Comparison of ENCODE assay signal across 8 cellular contexts in the genomic region with DNA sequence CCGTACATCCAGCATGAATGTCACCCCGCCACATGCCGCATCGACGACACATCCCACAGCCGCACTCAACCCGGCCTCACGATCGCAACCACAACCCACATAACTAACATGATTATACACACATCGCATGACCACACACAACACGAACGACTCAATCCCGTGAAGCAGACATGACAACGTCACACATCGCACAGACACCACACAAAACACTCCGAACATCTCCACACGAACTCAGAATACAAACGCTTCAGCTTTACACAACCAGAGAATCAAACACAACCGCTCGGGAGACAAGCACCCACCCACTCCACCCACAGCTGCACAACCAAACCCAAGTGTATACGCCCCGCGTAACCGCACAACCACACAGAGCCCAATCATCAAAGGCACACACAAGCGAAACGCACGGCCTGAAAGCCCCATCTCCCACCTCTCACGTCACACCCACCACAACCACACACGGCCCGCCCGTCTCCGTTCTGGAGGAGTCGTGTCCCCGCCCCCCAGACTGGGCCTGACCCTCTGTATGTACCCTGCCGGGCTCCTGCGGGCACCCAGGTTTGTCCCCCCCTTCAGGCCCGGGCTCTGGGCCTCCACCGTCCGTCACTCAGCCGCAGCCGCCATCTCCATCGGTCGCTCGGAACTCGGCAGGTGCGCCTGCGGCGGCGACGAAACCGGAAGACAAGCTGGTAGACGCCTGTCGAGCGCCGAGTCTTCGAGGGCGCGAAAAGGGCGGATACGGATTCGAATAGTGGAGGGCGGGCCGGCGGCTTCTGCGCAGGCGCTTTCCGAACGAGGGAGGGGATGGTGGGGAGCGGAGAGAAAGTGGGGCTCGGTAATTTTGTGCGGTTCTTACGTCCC. TPM values are rescaled to one million over a fixed set of nuclear protein-coding genes. Genes with fewer than 3 reads are reported as not detected.
DNase-seq lines count a peak whose midpoint lies in the region; ATAC-seq and TF ChIP-seq lines count a peak whose summit lies in the region.

A gene (minus strand): TSS at position 646 of the 861 bp plus-strand sequence. CDS start 3,028 bp downstream, outside the sequence.

- H2AFZ ChIP-seq in GM23338: peak within 1 kb of the TSS; percentile 99

- peak within 1 kb of the TSS; percentile 74 for H3K27ac Mint-ChIP-seq in GM23338
- peak within 1 kb of the TSS; percentile 87 to 99 for H3K27ac Mint-ChIP-seq in natural killer cell

- DNase-seq in EH (ENCODE audit: low read depth) (peak; percentile 94), GM23338 (ENCODE audit: low spot score) (peak; percentile 99), Kasumi-1 (lab: John Stamatoyannopoulos, UW) (peak; percentile 94 to 96), RWPE2 (ENCODE audit: low spot score) (peak; percentile 93), fibroblast of peridontal ligament (ENCODE audit: extremely low read depth) (peak; percentile 90), natural killer cell (peak; percentile 94)
- DNase-seq in activated T-helper 9 cell treated with anti-CD3 and anti-CD28 coated beads, Interleukin-2, amount 50 U/mL, for 16 hours (ENCODE audit: low read depth): peak; percentile 94
- DNase-seq in stimulated activated naive CD4-positive, alpha-beta T cell (lab: John Stamatoyannopoulos, UW): peak; percentile 95 to 99 (median 96)

- H3K4me3 Mint-ChIP-seq in GM23338 (peak within 1 kb of the TSS; percentile 95), natural killer cell (peak within 1 kb of the TSS; percentile 84)

- peak within 1 kb of the TSS; percentile 73; the same call in 1 of the 2 replicates for H3K27ac ChIP-seq in GM23338 (ENCODE audit: low read depth)
- no peak within 1 kb of the TSS for H3K27ac ChIP-seq in RWPE2 (ENCODE audit: poor library complexity, severe bottlenecking)

- TF ChIP-seq CTCF in GM23338 (conservative IDR thresholded peaks at IDR 0.05; ENCODE audit: low read depth in 2 of 2) (no peak), RWPE2 (IDR thresholded peaks at IDR 0.05; ENCODE audit: poor library complexity, severe bottlenecking) (no peak), natural killer cell (IDR thresholded peaks at IDR 0.05) (no peak)

- H3K9me3 ChIP-seq in RWPE2 (ENCODE audit: severe bottlenecking): no peaks in the 10 kb centered on the region

- no peaks in the 10 kb centered on the region for H3K27me3 ChIP-seq in GM23338 (ENCODE audit: insufficient read depth)
- H3K27me3 ChIP-seq in RWPE2 (ENCODE audit: insufficient read depth, poor library complexity, severe bottlenecking): no peaks in the 10 kb centered on the region

- H3K9me2 ChIP-seq in GM23338 (ENCODE audit: insufficient read depth): 0 out of 2 replicates have a peak, but pooled peaks cover 3% of the 10 kb centered on the region

- peak within 1 kb of the TSS; percentile 98 for H3K4me2 ChIP-seq in GM23338

- H3K9me3 Mint-ChIP-seq in GM23338 (no peaks in the 10 kb centered on the region), natural killer cell (no peaks in the 10 kb centered on the region)

- no peaks in the 10 kb centered on the region for H4K20me1 ChIP-seq in GM23338 (replicated peaks; ENCODE audit: insufficient read depth)

- H3K36me3 ChIP-seq in GM23338 (ENCODE audit: insufficient read depth) (peaks cover 7% of the 10 kb centered on the region; the same call in 1 of the 2 replicates), RWPE2 (ENCODE audit: low read depth) (peaks cover 38% of the 10 kb centered on the region)

- H3K4me3 ChIP-seq in GM23338: peak within 1 kb of the TSS; percentile 95
- H3K4me3 ChIP-seq in RWPE2 (ENCODE audit: severe bottlenecking): peak within 1 kb of the TSS; percentile 62

- peaks cover 11% of the 10 kb centered on the region for H3K4me1 Mint-ChIP-seq in GM23338
- H3K4me1 Mint-ChIP-seq in natural killer cell: peaks cover 18 to 27% of the 10 kb centered on the region in 2 donors

- H3K79me2 ChIP-seq in GM23338 (replicated peaks; ENCODE audit: insufficient read depth): peaks cover 19% of the 10 kb centered on the region

- H3K36me3 Mint-ChIP-seq in GM23338 (ENCODE audit: low read depth) (peaks cover 7% of the 10 kb centered on the region; the same call in 2 of the 3 replicates), natural killer cell (no peaks in the 10 kb centered on the region)

- peak; percentile 93 for ATAC-seq in GM23338
- ATAC-seq in RWPE2 (ENCODE audit: low read depth): peak; percentile 88
- peak; percentile 77 to 91 (median 82) for ATAC-seq in natural killer cell

- H3K27me3 Mint-ChIP-seq in GM23338 (ENCODE audit: insufficient read depth, low read depth, poor library complexity) (peaks cover 8% of the 10 kb centered on the region), natural killer cell (ENCODE audit: low read depth in 2 of 2) (peaks cover 0 to 10% of the 10 kb centered on the region in 2 donors)

- intact Hi-C loops in natural killer cell (cut with micrococcal nuclease): loop anchor here (1.0 to 5.0 kb wide), 7 partner anchors 34 to 954 kb away; a partner anchor contains a TSS

- H3K4me1 ChIP-seq in GM23338 (ENCODE audit: insufficient read depth) (no peaks in the 10 kb centered on the region), RWPE2 (ENCODE audit: insufficient read depth, poor library complexity, severe bottlenecking) (peaks cover 7% of the 10 kb centered on the region)

- no peaks in the 10 kb centered on the region for H3F3A ChIP-seq in GM23338 (replicated peaks; ENCODE audit: low read depth)

TF ChIP-seq in GM23338, 12 proteins besides CTCF, POLR2A, EP300 and RAD21 (continues in another document):
- TF ChIP-seq NANOG (IDR thresholded peaks at IDR 0.05; ENCODE audit: borderline replicate concordance): no peak
- TF ChIP-seq STAT1 (IDR thresholded peaks at IDR 0.05; ENCODE audit: unreplicated experiment): no peak
- TF ChIP-seq JUNB (IDR thresholded peaks at IDR 0.05; ENCODE audit: unreplicated experiment): no peak
- no peak for TF ChIP-seq ZNF114 (CRISPR knock-in tag; IDR thresholded peaks at IDR 0.05)
- TF ChIP-seq, protein P1, sequence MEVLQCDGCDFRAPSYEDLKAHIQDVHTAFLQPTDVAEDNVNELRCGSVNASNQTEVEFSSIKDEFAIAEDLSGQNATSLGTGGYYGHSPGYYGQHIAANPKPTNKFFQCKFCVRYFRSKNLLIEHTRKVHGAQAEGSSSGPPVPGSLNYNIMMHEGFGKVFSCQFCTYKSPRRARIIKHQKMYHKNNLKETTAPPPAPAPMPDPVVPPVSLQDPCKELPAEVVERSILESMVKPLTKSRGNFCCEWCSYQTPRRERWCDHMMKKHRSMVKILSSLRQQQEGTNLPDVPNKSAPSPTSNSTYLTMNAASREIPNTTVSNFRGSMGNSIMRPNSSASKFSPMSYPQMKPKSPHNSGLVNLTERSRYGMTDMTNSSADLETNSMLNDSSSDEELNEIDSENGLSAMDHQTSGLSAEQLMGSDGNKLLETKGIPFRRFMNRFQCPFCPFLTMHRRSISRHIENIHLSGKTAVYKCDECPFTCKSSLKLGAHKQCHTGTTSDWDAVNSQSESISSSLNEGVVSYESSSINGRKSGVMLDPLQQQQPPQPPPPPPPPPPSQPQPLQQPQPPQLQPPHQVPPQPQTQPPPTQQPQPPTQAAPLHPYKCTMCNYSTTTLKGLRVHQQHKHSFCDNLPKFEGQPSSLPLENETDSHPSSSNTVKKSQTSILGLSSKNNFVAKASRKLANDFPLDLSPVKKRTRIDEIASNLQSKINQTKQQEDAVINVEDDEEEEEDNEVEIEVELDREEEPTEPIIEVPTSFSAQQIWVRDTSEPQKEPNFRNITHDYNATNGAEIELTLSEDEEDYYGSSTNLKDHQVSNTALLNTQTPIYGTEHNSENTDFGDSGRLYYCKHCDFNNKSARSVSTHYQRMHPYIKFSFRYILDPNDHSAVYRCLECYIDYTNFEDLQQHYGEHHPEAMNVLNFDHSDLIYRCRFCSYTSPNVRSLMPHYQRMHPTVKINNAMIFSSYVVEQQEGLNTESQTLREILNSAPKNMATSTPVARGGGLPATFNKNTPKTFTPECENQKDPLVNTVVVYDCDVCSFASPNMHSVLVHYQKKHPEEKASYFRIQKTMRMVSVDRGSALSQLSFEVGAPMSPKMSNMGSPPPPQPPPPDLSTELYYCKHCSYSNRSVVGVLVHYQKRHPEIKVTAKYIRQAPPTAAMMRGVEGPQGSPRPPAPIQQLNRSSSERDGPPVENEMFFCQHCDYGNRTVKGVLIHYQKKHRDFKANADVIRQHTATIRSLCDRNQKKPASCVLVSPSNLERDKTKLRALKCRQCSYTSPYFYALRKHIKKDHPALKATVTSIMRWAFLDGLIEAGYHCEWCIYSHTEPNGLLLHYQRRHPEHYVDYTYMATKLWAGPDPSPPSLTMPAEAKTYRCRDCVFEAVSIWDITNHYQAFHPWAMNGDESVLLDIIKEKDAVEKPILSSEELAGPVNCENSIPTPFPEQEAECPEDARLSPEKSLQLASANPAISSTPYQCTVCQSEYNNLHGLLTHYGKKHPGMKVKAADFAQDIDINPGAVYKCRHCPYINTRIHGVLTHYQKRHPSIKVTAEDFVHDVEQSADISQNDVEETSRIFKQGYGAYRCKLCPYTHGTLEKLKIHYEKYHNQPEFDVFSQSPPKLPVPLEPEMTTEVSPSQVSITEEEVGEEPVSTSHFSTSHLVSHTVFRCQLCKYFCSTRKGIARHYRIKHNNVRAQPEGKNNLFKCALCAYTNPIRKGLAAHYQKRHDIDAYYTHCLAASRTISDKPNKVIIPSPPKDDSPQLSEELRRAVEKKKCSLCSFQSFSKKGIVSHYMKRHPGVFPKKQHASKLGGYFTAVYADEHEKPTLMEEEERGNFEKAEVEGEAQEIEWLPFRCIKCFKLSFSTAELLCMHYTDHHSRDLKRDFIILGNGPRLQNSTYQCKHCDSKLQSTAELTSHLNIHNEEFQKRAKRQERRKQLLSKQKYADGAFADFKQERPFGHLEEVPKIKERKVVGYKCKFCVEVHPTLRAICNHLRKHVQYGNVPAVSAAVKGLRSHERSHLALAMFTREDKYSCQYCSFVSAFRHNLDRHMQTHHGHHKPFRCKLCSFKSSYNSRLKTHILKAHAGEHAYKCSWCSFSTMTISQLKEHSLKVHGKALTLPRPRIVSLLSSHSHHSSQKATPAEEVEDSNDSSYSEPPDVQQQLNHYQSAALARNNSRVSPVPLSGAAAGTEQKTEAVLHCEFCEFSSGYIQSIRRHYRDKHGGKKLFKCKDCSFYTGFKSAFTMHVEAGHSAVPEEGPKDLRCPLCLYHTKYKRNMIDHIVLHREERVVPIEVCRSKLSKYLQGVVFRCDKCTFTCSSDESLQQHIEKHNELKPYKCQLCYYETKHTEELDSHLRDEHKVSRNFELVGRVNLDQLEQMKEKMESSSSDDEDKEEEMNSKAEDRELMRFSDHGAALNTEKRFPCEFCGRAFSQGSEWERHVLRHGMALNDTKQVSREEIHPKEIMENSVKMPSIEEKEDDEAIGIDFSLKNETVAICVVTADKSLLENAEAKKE (CRISPR knock-in tag; IDR thresholded peaks at IDR 0.05): no peak

RNA-seq across cellular contexts. Expression of the gene that starts here (rescaled TPM):
- 26.5 and 33.2 TPM in 2 replicates for total RNA-seq in GM23338 (2014; rRNA removed; shearing (Covaris generic))
- 10.6 and 10.8 TPM in 2 replicates for polyA plus RNA-seq in GM23338 (2016; fragmentation: Nextera tagmentation; extraction: Ambion mirVana)
- 10 to 100 TPM; 27.6 to 34.4 (median 29.4) TPM for total RNA-seq in natural killer cell
